20 cellular contexts compared by ENCODE assay signal in the genomic region with DNA sequence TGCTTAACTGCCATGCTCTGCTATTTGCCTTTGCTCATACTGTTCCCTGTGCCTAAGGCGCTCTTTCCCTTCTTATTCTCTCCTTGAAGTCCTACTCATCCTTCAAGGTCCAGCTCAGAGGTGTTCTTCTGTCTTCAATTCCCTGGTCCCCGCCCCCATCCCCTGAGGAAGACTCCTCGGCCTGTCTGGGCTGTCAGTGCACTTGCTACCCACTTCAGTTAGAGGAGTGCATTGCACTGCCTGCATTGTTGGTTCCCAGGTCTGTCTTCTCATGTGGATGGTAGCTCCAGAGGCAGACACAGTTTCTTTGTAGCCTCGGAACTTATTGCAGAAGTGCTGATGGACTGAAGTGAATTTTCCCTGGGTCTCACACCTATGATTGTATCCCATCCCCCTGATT.
A peak's percentile ranks its signal among the peaks of the same experiment; 100 is the strongest.
DNase-seq lines count a peak whose midpoint lies in the region; ATAC-seq and TF ChIP-seq lines count a peak whose summit lies in the region.
"Had no signal": no experiment of that assay in that cellular context is flagged by ENCODE, and none has a peak within 500 bp of the region (broad histone marks: within the 10 kb centered on the region; RNA-seq: fewer than 3 reads in every experiment).

No MANE protein-coding gene starts in this region.

- H2BK5ac ChIP-seq in H9 (ENCODE audit: insufficient read length, low read length) = no peak overlapping the region

- no peaks in the 10 kb centered on the region for H3K79me1 ChIP-seq in H9 (ENCODE audit: insufficient read depth, low read depth, low read length, poor library complexity, severe bottlenecking)

- H4K20me1 ChIP-seq in H9 (ENCODE audit: control insufficient read depth, insufficient read depth, insufficient read length) = no peaks in the 10 kb centered on the region
- H4K20me1 ChIP-seq: BLaER1 had no signal

- no CpG with 5 or more reads among the region's 4 CpGs for WGBS in H9 (ENCODE audit: extremely low coverage, insufficient read length, low lambda C conversion rate)
- WGBS in lung, 2 donors = 79 to 87% methylated on average over 4 of the region's 4 CpGs

- no peak overlapping the region for H3K23ac ChIP-seq in H9 (ENCODE audit: insufficient read length, low read depth, low read length)

- H3K4me3 Mint-ChIP-seq in H9 = no peak overlapping the region
- H3K4me3 Mint-ChIP-seq: CD14-positive monocyte; CD4-positive, alpha-beta memory T cell; CD4-positive, CD25-positive, alpha-beta regulatory T cell; CD8-positive, alpha-beta memory T cell had no signal

- H3K4me2 ChIP-seq in H9 (ENCODE audit: insufficient read depth, insufficient read length, low read length) = no peak overlapping the region
- H3K4me2 ChIP-seq: BLaER1 had no signal

- no peaks in the 10 kb centered on the region for H3K9me3 Mint-ChIP-seq in H9
- H3K9me3 Mint-ChIP-seq: CD4-positive, alpha-beta memory T cell; CD8-positive, alpha-beta memory T cell had no signal

- H3K27me3 Mint-ChIP-seq in H9 (ENCODE audit: low read depth) = peaks cover 22% of the 10 kb centered on the region
- H3K27me3 Mint-ChIP-seq: CD4-positive, CD25-positive, alpha-beta regulatory T cell had no signal

- DNase-seq in H9 (peak; percentile 12), coronary artery (ENCODE audit: low spot score) (peak; percentile 26), lung (ENCODE audit: low spot score) (peak; percentile 6), vagina (ENCODE audit: extremely low spot score in 2 of 2) (peak; percentile 22 to 55), DMS153 (lab: John Stamatoyannopoulos, UW) (no peak), NCI-H2196 (lab: John Stamatoyannopoulos, UW; ENCODE audit: unreplicated experiment) (no peak)
- DNase-seq: 8988T; ACHN; BE2C; C1 segment of cervical spinal cord; CD4-positive, alpha-beta memory T cell; CD4-positive, CD25-positive, alpha-beta regulatory T cell; CD8-positive, alpha-beta memory T cell; COR-L47; DMS 273 treated with DMSO at 0.1 percent for 48 hours; DMS79 treated with DMSO at 0.1 percent for 48 hours; GF-D8 had no signal

- intact Hi-C loops in vagina (cut with DNase I) = no loop called here

- H3K14ac ChIP-seq in H9 (ENCODE audit: insufficient read depth, low read length) = no peak overlapping the region

- H3K79me2 ChIP-seq in H9 (ENCODE audit: insufficient read depth, low read length) = no peaks in the 10 kb centered on the region

- H3K27ac Mint-ChIP-seq in H9 = no peak overlapping the region
- H3K27ac Mint-ChIP-seq: CD14-positive monocyte; CD4-positive, alpha-beta memory T cell; CD8-positive, alpha-beta memory T cell had no signal

- H3K9me3 ChIP-seq in H9 (ENCODE audit: control insufficient read depth, low read depth, low read length) (no peaks in the 10 kb centered on the region), lung (ENCODE audit: control insufficient read depth in 2 of 2, insufficient read depth in 1 of 2, low read length in 1 of 2) (no peaks in the 10 kb centered on the region), vagina (no peaks in the 10 kb centered on the region)
- H3K9me3 ChIP-seq: BE2C, BLaER1 had no signal

- H3K18ac ChIP-seq in H9 (ENCODE audit: insufficient read length, low read depth, low read length) = no peak overlapping the region

- H2BK15ac ChIP-seq in H9 (ENCODE audit: low read depth, low read length) = no peak overlapping the region

- H3K4me1 Mint-ChIP-seq in H9 = no peaks in the 10 kb centered on the region
- H3K4me1 Mint-ChIP-seq: CD14-positive monocyte; CD4-positive, alpha-beta memory T cell; CD4-positive, CD25-positive, alpha-beta regulatory T cell; CD8-positive, alpha-beta memory T cell had no signal

- ATAC-seq in lung (ENCODE audit: insufficient read depth, low FRiP score) (no peak), GM18505 (IDR thresholded peaks at IDR 0.05; ENCODE audit: unreplicated experiment) (no peak)

- no peak overlapping the region for H2BK20ac ChIP-seq in H9 (ENCODE audit: low read depth, low read length, poor library complexity, severe bottlenecking)

- no peak overlapping the region for H3K9ac ChIP-seq in H9 (ENCODE audit: extremely low read depth, insufficient read length, low read length)
- H3K9ac ChIP-seq: BLaER1 had no signal

- H3K4me3 ChIP-seq in coronary artery (no peak overlapping the region), lung (no peak overlapping the region), vagina (no peak overlapping the region)
- H3K4me3 ChIP-seq: BLaER1 had no signal

- no peak overlapping the region for H3T11ph ChIP-seq in H9 (ENCODE audit: low read length)

- no peaks in the 10 kb centered on the region for H3K23me2 ChIP-seq in H9 (ENCODE audit: insufficient read length, low read depth, low read length, poor library complexity, severe bottlenecking)

- H4K5ac ChIP-seq in H9 (ENCODE audit: insufficient read length, low read depth, low read length) = no peak overlapping the region

- H3K56ac ChIP-seq in H9 (ENCODE audit: insufficient read length, low read depth, low read length) = no peak overlapping the region

- no peaks in the 10 kb centered on the region for H3K4me1 ChIP-seq in H9 (ENCODE audit: insufficient read depth, low read length)
- H3K4me1 ChIP-seq in lung (ENCODE audit: control insufficient read depth in 2 of 2, insufficient read depth in 2 of 2, low read length in 2 of 2) = no peaks in the 10 kb centered on the region
- H3K4me1 ChIP-seq in vagina = no peaks in the 10 kb centered on the region
- H3K4me1 ChIP-seq: BE2C had no signal

- H3K36me3 Mint-ChIP-seq in H9 (ENCODE audit: insufficient read depth in 1 of 3, low read depth in 3 of 3) = no peaks in the 10 kb centered on the region
- H3K36me3 Mint-ChIP-seq: CD14-positive monocyte; CD4-positive, alpha-beta memory T cell; CD4-positive, CD25-positive, alpha-beta regulatory T cell; CD8-positive, alpha-beta memory T cell had no signal

- H3K27ac ChIP-seq in H9 (ENCODE audit: insufficient read length, low read depth, low read length) = no peak overlapping the region
- no peak overlapping the region for H3K27ac ChIP-seq in coronary artery
- H3K27ac ChIP-seq in lung (ENCODE audit: low read depth in 1 of 2, low read length in 1 of 2) = no peak overlapping the region
- no peak overlapping the region for H3K27ac ChIP-seq in vagina
- H3K27ac ChIP-seq: BLaER1 had no signal

- no peak overlapping the region for H2BK12ac ChIP-seq in H9 (ENCODE audit: insufficient read length, low read depth, low read length)

- H4K8ac ChIP-seq in H9 (replicated peaks; ENCODE audit: insufficient read length, low read depth, low read length) = no peak overlapping the region

- TF ChIP-seq POLR2A in vagina (IDR thresholded peaks at IDR 0.05) = no peak
- no peak for TF ChIP-seq POLR2A in GM18505 (IDR thresholded peaks at IDR 0.05; ENCODE audit: borderline replicate concordance, extremely low read depth, insufficient read depth, insufficient read length)

- TF ChIP-seq CTCF in H9 (conservative IDR thresholded peaks at IDR 0.05) = no peak
- no peak for TF ChIP-seq CTCF in coronary artery (IDR thresholded peaks at IDR 0.05)
- TF ChIP-seq CTCF in lung (IDR thresholded peaks at IDR 0.05; ENCODE audit: control extremely low read depth, extremely low read depth) = no peak
- TF ChIP-seq CTCF in vagina (IDR thresholded peaks at IDR 0.05) = no peak

- no peak overlapping the region for H3K4ac ChIP-seq in H9 (ENCODE audit: low read depth, low read length)

- H2AK5ac ChIP-seq in H9 (ENCODE audit: insufficient read length, low read length) = no peak overlapping the region

- H2BK120ac ChIP-seq in H9 (ENCODE audit: low read depth, low read length, poor library complexity, severe bottlenecking) = no peak overlapping the region

- no peak overlapping the region for H2AFZ ChIP-seq in H9 (ENCODE audit: low read length)

- H4K91ac ChIP-seq in H9 (ENCODE audit: insufficient read length, low read depth, low read length) = no peak overlapping the region

- H3K27me3 ChIP-seq in H9 (ENCODE audit: insufficient read depth, low read length) = no peaks in the 10 kb centered on the region
- no peaks in the 10 kb centered on the region for H3K27me3 ChIP-seq in lung (ENCODE audit: control insufficient read depth, insufficient read depth)
- no peaks in the 10 kb centered on the region for H3K27me3 ChIP-seq in vagina
- H3K27me3 ChIP-seq: BE2C, BLaER1 had no signal

- no peaks in the 10 kb centered on the region for H3K36me3 ChIP-seq in lung (ENCODE audit: control insufficient read depth in 2 of 2, insufficient read depth in 2 of 2, low read length in 2 of 2)
- no peaks in the 10 kb centered on the region for H3K36me3 ChIP-seq in vagina
- H3K36me3 ChIP-seq: BE2C, BLaER1 had no signal

Comparison
In these comparisons a context has a peak if more than half of its experiments do, and no peak if none do; other contexts are left out.
1. DNase-seq: peak in H9 (single experiment), coronary artery (single experiment), lung (single experiment) and vagina (2 of 2); none in DMS153 (single experiment) and NCI-H2196 (single experiment).